Comparison of ENCODE assay signal across 21 cellular contexts in the genomic region with DNA sequence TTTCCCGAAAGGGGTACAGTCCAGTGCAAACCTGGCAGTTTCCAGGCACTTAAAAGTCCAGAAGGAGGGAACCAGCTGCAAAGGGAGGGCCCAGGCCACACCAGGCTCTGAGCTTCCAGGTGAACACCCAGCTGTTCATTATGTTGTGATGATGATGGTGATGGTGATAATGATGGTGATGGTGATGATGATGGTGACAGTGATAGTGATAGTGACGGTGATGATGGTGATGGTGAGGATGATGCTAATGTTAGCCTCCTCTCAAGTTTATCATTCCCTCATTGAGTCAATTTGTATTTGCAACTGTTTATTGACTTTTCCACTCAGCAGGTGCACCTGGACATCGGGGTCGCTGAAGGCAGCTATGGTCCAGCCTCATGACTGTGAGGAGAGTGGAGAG.
DNase-seq lines count a peak whose midpoint lies in the region; ATAC-seq, FAIRE-seq and TF ChIP-seq lines count a peak whose summit lies in the region.
"Had no signal": no experiment of that assay in that cellular context is flagged by ENCODE, and none has a peak within 500 bp of the region (broad histone marks: within the 10 kb centered on the region; RNA-seq: fewer than 3 reads in every experiment).

No MANE protein-coding gene starts in this region.

- no peak overlapping the region for H3K27ac ChIP-seq in CD8-positive, alpha-beta memory T cell (ENCODE audit: low read depth, low read length)
- H3K27ac ChIP-seq in HepG2 (ENCODE audit: extremely low read length, insufficient read depth, low read length) = no peak overlapping the region
- H3K27ac ChIP-seq: adrenal gland, brain microvascular endothelial cell, esophagus squamous epithelium, gastrocnemius medialis, SJSA1 had no signal

- WGBS in HepG2 (ENCODE audit: low lambda C conversion rate) = 22% methylated on average over 4 of the region's 4 CpGs

- TF ChIP-seq RAD21 in HepG2 (CRISPR knock-in tag; IDR thresholded peaks at IDR 0.05) = no peak

- no peak for TF ChIP-seq EP300 in HepG2 (IDR thresholded peaks at IDR 0.05; ENCODE audit: low read depth in 2 of 2, low read length in 2 of 2)
- TF ChIP-seq EP300 in HepG2 (CRISPR knock-in tag; IDR thresholded peaks at IDR 0.05; ENCODE audit: borderline replicate concordance) = no peak

- no peak for TF ChIP-seq POLR2A in HepG2 (IDR thresholded peaks at IDR 0.05; ENCODE audit: insufficient read depth in 1 of 2, low read depth in 2 of 2, low read length in 2 of 2)

- H3K27ac Mint-ChIP-seq in activated CD8-positive, alpha-beta memory T cell treated with anti-CD3 and anti-CD28 coated beads, Interleukin-2, amount 10 ng/mL, durations not matched to agents 7 days and 5 days = peak overlapping the region; percentile 84
- H3K27ac Mint-ChIP-seq in CD8-positive, alpha-beta memory T cell = peak overlapping the region; percentile 27 to 96 (median 90)
- H3K27ac Mint-ChIP-seq: stimulated activated memory B cell treated with anti-CD40 and anti-IgM and Interleukin-4, amounts not matched to agents 10 μg/mL and 1 μg/mL and 100 μg/mL, for 72 hours had no signal

- BruUV-seq in HepG2 (replicated peaks; lab: Mats Ljungman, UMichigan) = no TSS peak

- ATAC-seq in activated CD8-positive, alpha-beta memory T cell treated with anti-CD3 and anti-CD28 coated beads, Interleukin-2, amount 10 ng/mL, durations not matched to agents 7 days and 5 days = no peak
- no peak for ATAC-seq in HepG2
- ATAC-seq in GM19324 (IDR thresholded peaks at IDR 0.05; ENCODE audit: low FRiP score, unreplicated experiment) = no peak
- ATAC-seq: gastrocnemius medialis had no signal

- no peak overlapping the region for H3K4me2 ChIP-seq in HepG2 (ENCODE audit: low read depth, low read length)

- H4K20me1 ChIP-seq in HepG2 (ENCODE audit: insufficient read depth, low read length) = no peaks in the 10 kb centered on the region

- H3K36me3 ChIP-seq in CD8-positive, alpha-beta memory T cell (ENCODE audit: insufficient read depth, low read length) = no peaks in the 10 kb centered on the region
- H3K36me3 ChIP-seq in HepG2 (replicated peaks in 1 of 2; ENCODE audit: control insufficient read depth in 1 of 2, insufficient read depth in 2 of 2, low read length in 2 of 2) (no peaks in the 10 kb centered on the region), MG63 (no peaks in the 10 kb centered on the region)
- H3K36me3 ChIP-seq: adrenal gland, brain microvascular endothelial cell, esophagus squamous epithelium, gastrocnemius medialis, SJSA1 had no signal

- no peak for FAIRE-seq in HepG2 (lab: Jason Lieb, UNC)
- FAIRE-seq: keratinocyte had no signal

- no peak for TF ChIP-seq CTCF in HepG2 (CRISPR knock-in tag; IDR thresholded peaks at IDR 0.05)

- no peak overlapping the region for H2AFZ ChIP-seq in HepG2 (ENCODE audit: low read length)

- no peak for DNase-seq in activated CD8-positive, alpha-beta memory T cell treated with anti-CD3 and anti-CD28 coated beads, Interleukin-2, amount 10 ng/mL, durations not matched to agents 7 days and 5 days
- no peak for DNase-seq in activated CD8-positive, alpha-beta memory T cell treated with anti-CD3 and anti-CD28 coated beads, Interleukin-2, amount 50 U/mL, for 4 hours
- DNase-seq in CD8-positive, alpha-beta memory T cell = no peak
- peak; percentile 33 to 41 for DNase-seq in SHP77 (lab: John Stamatoyannopoulos, UW)
- DNase-seq in HepG2 (ENCODE audit: low spot score) = no peak
- no peak for DNase-seq in MV-4-11 (lab: John Stamatoyannopoulos, UW)
- no peak for DNase-seq in MG63
- DNase-seq: adrenal gland, brain microvascular endothelial cell, esophagus squamous epithelium, gastrocnemius medialis, HCEC 1CT, KG1, NCI-H1092, NCI-H2029, NCI-H345 had no signal

- H3K9ac ChIP-seq in HepG2 (ENCODE audit: insufficient read depth, low read depth, low read length) = no peak overlapping the region

- in situ Hi-C loops in HepG2 (cut with HindIII; ENCODE audit: extremely low pct_ligation_motif_present, low pct_unique_long_range_greater_than_20kb) = no loop called here

- H3K79me2 ChIP-seq in HepG2 (ENCODE audit: insufficient read depth, low read length) = no peaks in the 10 kb centered on the region

- no peak overlapping the region for H3K4me3 ChIP-seq in CD8-positive, alpha-beta memory T cell (ENCODE audit: low read length)
- H3K4me3 ChIP-seq in HepG2 (replicated peaks in 1 of 3; ENCODE audit: insufficient read depth in 1 of 3, low read depth in 2 of 3, low read length in 3 of 3) = no peak overlapping the region
- no peak overlapping the region for H3K4me3 ChIP-seq in MG63
- H3K4me3 ChIP-seq: adrenal gland, esophagus squamous epithelium, gastrocnemius medialis, SJSA1, skin epidermis had no signal

- H3K36me3 Mint-ChIP-seq in activated CD8-positive, alpha-beta memory T cell treated with anti-CD3 and anti-CD28 coated beads, Interleukin-2, amount 10 ng/mL, durations not matched to agents 7 days and 5 days = peaks cover 19% of the 10 kb centered on the region
- H3K36me3 Mint-ChIP-seq in CD8-positive, alpha-beta memory T cell = no peaks in the 10 kb centered on the region
- H3K36me3 Mint-ChIP-seq: stimulated activated memory B cell treated with anti-CD40 and anti-IgM and Interleukin-4, amounts not matched to agents 10 μg/mL and 1 μg/mL and 100 μg/mL, for 72 hours had no signal

- no peaks in the 10 kb centered on the region for H3K27me3 Mint-ChIP-seq in activated CD8-positive, alpha-beta memory T cell treated with anti-CD3 and anti-CD28 coated beads, Interleukin-2, amount 10 ng/mL, durations not matched to agents 7 days and 5 days
- H3K27me3 Mint-ChIP-seq in CD8-positive, alpha-beta memory T cell = no peaks in the 10 kb centered on the region

- CTCF ChIA-PET in activated CD8-positive, alpha-beta memory T cell treated with anti-CD3 and anti-CD28 coated beads, Interleukin-2, amount 10 ng/mL, durations not matched to agents 7 days and 5 days (lab: Charles Lee) = interaction anchor here (0.9 to 3.3 kb wide), 9 partner anchors 9 to 198 kb away, joined by 3 to 20 read pairs (median 7); no protein-coding TSS in a partner anchor
- CTCF ChIA-PET in CD8-positive, alpha-beta memory T cell (lab: Charles Lee) = interaction anchor here (1.3 to 2.2 kb wide), 3 partner anchors 12 to 200 kb away, joined by 3 to 6 read pairs (median 4); partner anchors contain the start of gene ID2
- CTCF ChIA-PET in HepG2 (lab: Yijun Ruan, JAX; ENCODE audit: low intra/inter-chr PET ratio, low total read pairs) = no interaction called here

- no peaks in the 10 kb centered on the region for H3K9me3 Mint-ChIP-seq in activated CD8-positive, alpha-beta memory T cell treated with anti-CD3 and anti-CD28 coated beads, Interleukin-2, amount 10 ng/mL, durations not matched to agents 7 days and 5 days (ENCODE audit: low read depth)
- no peaks in the 10 kb centered on the region for H3K9me3 Mint-ChIP-seq in CD8-positive, alpha-beta memory T cell
- H3K9me3 Mint-ChIP-seq: stimulated activated memory B cell treated with anti-CD40 and anti-IgM and Interleukin-4, amounts not matched to agents 10 μg/mL and 1 μg/mL and 100 μg/mL, for 72 hours had no signal

- no peak overlapping the region for H3K4me3 Mint-ChIP-seq in activated CD8-positive, alpha-beta memory T cell treated with anti-CD3 and anti-CD28 coated beads, Interleukin-2, amount 10 ng/mL, durations not matched to agents 7 days and 5 days
- peak overlapping the region in 4 of 7 donors; percentile 6 to 73 (median 25) for H3K4me3 Mint-ChIP-seq in CD8-positive, alpha-beta memory T cell
- H3K4me3 Mint-ChIP-seq: stimulated activated memory B cell treated with anti-CD40 and anti-IgM and Interleukin-4, amounts not matched to agents 10 μg/mL and 1 μg/mL and 100 μg/mL, for 72 hours had no signal

- peaks cover 50% of the 10 kb centered on the region for H3K4me1 ChIP-seq in CD8-positive, alpha-beta memory T cell (ENCODE audit: insufficient read depth, low read length)
- H3K4me1 ChIP-seq in HepG2 (ENCODE audit: insufficient read depth, low read length) = peaks cover 5% of the 10 kb centered on the region; the same call in 1 of the 2 replicates
- H3K4me1 ChIP-seq: SJSA1 had no signal

- H3K27me3 ChIP-seq in CD8-positive, alpha-beta memory T cell (ENCODE audit: insufficient read depth, low read length, poor library complexity, severe bottlenecking) = no peaks in the 10 kb centered on the region
- H3K27me3 ChIP-seq in HepG2 (ENCODE audit: control insufficient read depth in 1 of 2, insufficient read depth in 2 of 2, low read length in 2 of 2) (peaks cover 0 to 12% of the 10 kb centered on the region in 2 experiments; a peak in 3 of 5 replicates), MG63 (no peaks in the 10 kb centered on the region)
- H3K27me3 ChIP-seq: adrenal gland, brain microvascular endothelial cell, esophagus squamous epithelium, gastrocnemius medialis, SJSA1 had no signal

- peaks cover 93% of the 10 kb centered on the region for H3K4me1 Mint-ChIP-seq in activated CD8-positive, alpha-beta memory T cell treated with anti-CD3 and anti-CD28 coated beads, Interleukin-2, amount 10 ng/mL, durations not matched to agents 7 days and 5 days
- peaks cover 87 to 96% (median 92%) of the 10 kb centered on the region in 3 donors for H3K4me1 Mint-ChIP-seq in CD8-positive, alpha-beta memory T cell

- POLR2A ChIA-PET in CD8-positive, alpha-beta memory T cell (lab: Charles Lee) = interaction anchor here (0.6 to 1.2 kb wide), 2 partner anchors 76 to 200 kb away, joined by 4 to 6 read pairs; partner anchors contain the start of gene ID2
- POLR2A ChIA-PET in HepG2 (lab: Yijun Ruan, JAX) = no interaction called here

- no peaks in the 10 kb centered on the region for H3K9me3 ChIP-seq in CD8-positive, alpha-beta memory T cell (ENCODE audit: low read length)
- H3K9me3 ChIP-seq in HepG2 (ENCODE audit: low read length) (no peaks in the 10 kb centered on the region), MG63 (no peaks in the 10 kb centered on the region)
- H3K9me3 ChIP-seq: adrenal gland, esophagus squamous epithelium, gastrocnemius medialis, SJSA1 had no signal

- intact Hi-C loops in HepG2 (cut with micrococcal nuclease; ENCODE audit: unreplicated experiment) = no loop called here

TF ChIP-seq in HepG2, 621 proteins besides CTCF, POLR2A, EP300 and RAD21:
- TF ChIP-seq, protein P1, sequence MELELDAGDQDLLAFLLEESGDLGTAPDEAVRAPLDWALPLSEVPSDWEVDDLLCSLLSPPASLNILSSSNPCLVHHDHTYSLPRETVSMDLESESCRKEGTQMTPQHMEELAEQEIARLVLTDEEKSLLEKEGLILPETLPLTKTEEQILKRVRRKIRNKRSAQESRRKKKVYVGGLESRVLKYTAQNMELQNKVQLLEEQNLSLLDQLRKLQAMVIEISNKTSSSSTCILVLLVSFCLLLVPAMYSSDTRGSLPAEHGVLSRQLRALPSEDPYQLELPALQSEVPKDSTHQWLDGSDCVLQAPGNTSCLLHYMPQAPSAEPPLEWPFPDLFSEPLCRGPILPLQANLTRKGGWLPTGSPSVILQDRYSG (CRISPR knock-in tag; IDR thresholded peaks at IDR 0.05) = no peak
- TF ChIP-seq CREB1 (IDR thresholded peaks at IDR 0.05) (peak; percentile 80), CREB1 (CRISPR knock-in tag; IDR thresholded peaks at IDR 0.05) (no peak), ZNF549 (CRISPR knock-in tag; IDR thresholded peaks at IDR 0.05) (no peak)

Comparison
In these comparisons a context has a peak if more than half of its experiments do, and no peak if none do; other contexts are left out.
1. DNase-seq: peak in SHP77 (2 of 2); none in activated CD8-positive, alpha-beta memory T cell treated with anti-CD3 and anti-CD28 coated beads, Interleukin-2, amount 10 ng/mL, durations not matched to agents 7 days and 5 days (single experiment), activated CD8-positive, alpha-beta memory T cell treated with anti-CD3 and anti-CD28 coated beads, Interleukin-2, amount 50 U/mL, for 4 hours (single experiment), CD8-positive, alpha-beta memory T cell (0 of 5), HepG2 (single experiment), MV-4-11 (single experiment) and MG63 (single experiment).